In the genomic region with DNA sequence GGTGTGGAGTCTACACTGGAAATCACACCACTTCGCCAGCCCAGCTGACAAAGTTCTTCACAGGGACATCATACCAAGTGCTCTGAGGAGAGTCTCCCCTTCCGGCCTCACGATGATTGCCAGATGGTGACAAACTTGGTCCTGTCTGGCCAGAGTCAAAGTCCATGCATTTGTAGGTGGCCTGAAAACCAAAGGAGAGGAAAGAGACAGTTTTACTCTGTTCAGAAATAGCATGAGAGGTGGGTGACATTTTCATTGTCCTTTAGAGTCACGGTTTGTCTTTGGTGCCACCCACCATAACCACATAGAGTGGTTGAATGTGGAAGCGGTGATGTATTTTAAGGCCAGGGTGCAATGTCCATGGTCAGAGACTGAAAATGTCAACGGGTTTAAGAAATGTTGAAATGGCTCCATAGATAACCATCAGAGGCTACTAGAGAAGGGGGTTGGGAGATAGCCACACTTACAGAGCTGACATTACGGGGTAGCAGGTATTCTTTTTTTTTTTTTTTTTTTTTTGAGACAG, we compare ENCODE assay signal across 28 cellular contexts. TPM values are rescaled to one million over a fixed set of nuclear protein-coding genes. Genes with fewer than 3 reads are reported as not detected.
"Had no signal": no experiment of that assay in that cellular context is flagged by ENCODE, and none has a peak within 500 bp of the region (broad histone marks: within the 10 kb centered on the region; RNA-seq: fewer than 3 reads in every experiment).

No MANE protein-coding gene starts in this region.

- H3K9me3 Mint-ChIP-seq: activated T-helper 17 cell treated with anti-CD3 and anti-CD28 coated beads, Interleukin-2, amount 50 U/mL, for 72 hours; natural killer cell treated with Interleukin-12 subunit alpha and Interleukin-12 subunit beta and Interleukin-15 and Interleukin-18, amount 100 ng/mL, for 72 hours had no signal

- H3K4me1 Mint-ChIP-seq: activated T-helper 17 cell treated with anti-CD3 and anti-CD28 coated beads, Interleukin-2, amount 50 U/mL, for 72 hours had no signal

- ATAC-seq: activated CD8-positive, alpha-beta T cell treated with anti-CD3 and anti-CD28 coated beads for 36 hours; activated T-cell treated with anti-CD3 and anti-CD28 coated beads, Interleukin-2, amount 50 U/mL, for 4 hours; activated T-helper 17 cell treated with anti-CD3 and anti-CD28 coated beads, Interleukin-2, amount 50 U/mL, for 72 hours; gastroesophageal sphincter; mucosa of descending colon; natural killer cell treated with Interleukin-12 subunit alpha and Interleukin-12 subunit beta and Interleukin-15 and Interleukin-18, amount 100 ng/mL, for 72 hours; sciatic nerve; stimulated activated effector memory CD8-positive, alpha-beta T cell treated with anti-CD3 and anti-CD28 coated beads, Interleukin-12 subunit alpha, Interleukin-12 subunit beta, amount 100 ng/mL, for 72 hours; T-cell had no signal

- H3K27ac ChIP-seq: gastroesophageal sphincter, skin epidermis, thoracic aorta had no signal

- H3K27ac Mint-ChIP-seq: activated B cell treated with CpG ODN at 0.5 μM for 24 hours; activated CD8-positive, alpha-beta T cell treated with anti-CD3 and anti-CD28 coated beads for 36 hours; activated T-helper 17 cell treated with anti-CD3 and anti-CD28 coated beads, Interleukin-2, amount 50 U/mL, for 72 hours; natural killer cell treated with Interleukin-12 subunit alpha and Interleukin-12 subunit beta and Interleukin-15 and Interleukin-18, amount 100 ng/mL, for 72 hours; stimulated activated effector memory CD8-positive, alpha-beta T cell treated with anti-CD3 and anti-CD28 coated beads, Interleukin-12 subunit alpha, Interleukin-12 subunit beta, amount 100 ng/mL, for 72 hours; T-cell had no signal

- H3K4me3 Mint-ChIP-seq: activated B cell treated with CpG ODN at 0.5 μM for 24 hours; activated CD8-positive, alpha-beta T cell treated with anti-CD3 and anti-CD28 coated beads for 36 hours; activated T-cell treated with anti-CD3 and anti-CD28 coated beads, Interleukin-2, amount 50 U/mL, for 4 hours; activated T-helper 17 cell treated with anti-CD3 and anti-CD28 coated beads, Interleukin-2, amount 50 U/mL, for 72 hours; natural killer cell treated with Interleukin-12 subunit alpha and Interleukin-12 subunit beta and Interleukin-15 and Interleukin-18, amount 100 ng/mL, for 72 hours; stimulated activated effector memory CD8-positive, alpha-beta T cell treated with anti-CD3 and anti-CD28 coated beads, Interleukin-12 subunit alpha, Interleukin-12 subunit beta, amount 100 ng/mL, for 72 hours; T-cell had no signal

- DNase-seq: activated B cell treated with CpG ODN at 0.5 μM for 24 hours; activated CD4-positive, alpha-beta T cell treated with anti-CD3 and anti-CD28 coated beads, Interleukin-2, amount 50 U/mL, for 1 hour; activated CD8-positive, alpha-beta T cell treated with anti-CD3 and anti-CD28 coated beads for 36 hours; activated gamma-delta T cell treated with Interleukin-2 at 50 U/mL for 16 hours; activated naive CD4-positive, alpha-beta T cell treated with anti-CD3 and anti-CD28 coated beads, Interleukin-2, amount 50 U/mL, for 16 hours; activated T-cell treated with anti-CD3 and anti-CD28 coated beads, Interleukin-2, amount 50 U/mL, for 4 hours; cerebellar nuclear complex; cortex of kidney; kidney; mucosa of descending colon; stimulated activated CD4-positive, alpha-beta T cell treated with anti-CD3 and anti-CD28 coated beads, Interleukin-12 subunit alpha, Interleukin-12 subunit beta, amount 100 ng/mL, for 4 hours; stimulated activated CD4-positive, alpha-beta T cell treated with anti-CD3 and anti-CD28 coated beads, Interleukin-4, amount 100 ng/mL, for 1 hour; T-cell; trophoblast cell had no signal

- H3K27me3 Mint-ChIP-seq: activated CD8-positive, alpha-beta T cell treated with anti-CD3 and anti-CD28 coated beads for 36 hours; T-cell had no signal

- H3K4me3 ChIP-seq: gastroesophageal sphincter, lung, mucosa of descending colon, skin epidermis, thoracic aorta had no signal

RNA-seq across cellular contexts. Expression of gene BTBD16, which starts 33.0 kb away (rescaled TPM):
- total RNA-seq: activated B cell treated with CpG ODN at 0.5 μM for 24 hours; activated CD8-positive, alpha-beta T cell treated with anti-CD3 and anti-CD28 coated beads for 36 hours; activated T-cell treated with anti-CD3 and anti-CD28 coated beads, Interleukin-2, amount 50 U/mL, for 4 hours; activated T-helper 17 cell treated with anti-CD3 and anti-CD28 coated beads, Interleukin-2, amount 50 U/mL, for 72 hours; endothelial cell of umbilical vein; fibroblast of lung; fibroblast of villous mesenchyme; gastroesophageal sphincter; mesenteric fat pad; myocyte; natural killer cell treated with Interleukin-12 subunit alpha and Interleukin-12 subunit beta and Interleukin-15 and Interleukin-18, amount 100 ng/mL, for 72 hours; T-cell; T-helper 2 cell treated with Interferon-gamma antibody and Interleukin-4, amounts not matched to agents 100 ng/mL and 5 ng/mL, for 36 hours; thoracic aorta had no signal
